In the genomic region with DNA sequence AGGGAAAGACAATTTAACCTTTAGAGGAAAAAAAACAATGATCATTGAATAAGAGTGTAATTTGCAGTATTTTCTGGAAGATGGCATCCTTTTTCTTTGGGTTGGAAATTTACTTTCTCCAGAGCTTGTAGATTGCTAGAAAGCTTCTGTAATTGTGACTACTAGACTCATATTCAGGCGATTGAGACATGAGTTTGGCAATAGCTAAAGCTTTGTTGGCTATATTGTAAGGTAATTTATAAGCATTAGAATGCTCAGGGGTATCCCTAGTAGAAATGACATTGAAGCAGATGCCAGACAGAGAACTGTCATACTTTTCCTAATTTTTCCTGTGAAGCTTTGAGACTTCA, we compare ENCODE assay signal across 13 cellular contexts.
DNase-seq lines count a peak whose midpoint lies in the region; ATAC-seq, FAIRE-seq and TF ChIP-seq lines count a peak whose summit lies in the region.
"Had no signal": no experiment of that assay in that cellular context is flagged by ENCODE, and none has a peak within 500 bp of the region (broad histone marks: within the 10 kb centered on the region; RNA-seq: fewer than 3 reads in every experiment).

No MANE protein-coding gene starts in this region.

- TF ChIP-seq POLR2A in gastrocnemius medialis (IDR thresholded peaks at IDR 0.05): no peak

- H3K27ac ChIP-seq in CD4-positive, alpha-beta memory T cell (ENCODE audit: low read depth, low read length): no peak overlapping the region
- H3K27ac ChIP-seq in gastrocnemius medialis: peak overlapping the region; percentile 68 to 78 (median 70)
- peak overlapping the region in 1 of 2 donors; percentile 43 for H3K27ac ChIP-seq in kidney (ENCODE audit: low read depth in 2 of 2, low read length in 2 of 2)
- H3K27ac ChIP-seq in A673 (ENCODE audit: low read depth, low read length, poor library complexity, severe bottlenecking): no peak overlapping the region

- no peak for DNase-seq in CD4-positive, alpha-beta memory T cell
- DNase-seq in activated naive CD8-positive, alpha-beta T cell treated with anti-CD3 and anti-CD28 coated beads for 36 hours: no peak
- DNase-seq in fibroblast of pulmonary artery (ENCODE audit: low read depth) (peak; percentile 39), gastrocnemius medialis (no peak), kidney (no peak), NCI-H2081 (lab: John Stamatoyannopoulos, UW) (no peak), COR-L47 (lab: John Stamatoyannopoulos, UW) (no peak), A673 (ENCODE audit: low spot score) (no peak)
- DNase-seq: activated CD8-positive, alpha-beta memory T cell treated with anti-CD3 and anti-CD28 coated beads, Interleukin-2, amount 50 U/mL, for 48 hours; effector CD8-positive, alpha-beta T cell; NCI-H1048; stimulated activated naive CD4-positive, alpha-beta T cell treated with Interleukin-2 at 50 U/mL for 16 hours had no signal

- H3K9ac ChIP-seq in kidney (ENCODE audit: low read length in 2 of 2): no peak overlapping the region

- H3K4me1 ChIP-seq in CD4-positive, alpha-beta memory T cell (ENCODE audit: insufficient read depth, low read length): peaks cover 14% of the 10 kb centered on the region
- peaks cover 41 to 47% of the 10 kb centered on the region in 2 donors for H3K4me1 ChIP-seq in gastrocnemius medialis
- no peaks in the 10 kb centered on the region for H3K4me1 ChIP-seq in kidney (ENCODE audit: control insufficient read depth in 1 of 2, insufficient read depth in 1 of 2, low read depth in 1 of 2, low read length in 2 of 2)
- no peaks in the 10 kb centered on the region for H3K4me1 ChIP-seq in A673 (ENCODE audit: insufficient read depth, low read length, poor library complexity, severe bottlenecking)

- no peaks in the 10 kb centered on the region for H3K36me3 Mint-ChIP-seq in CD4-positive, alpha-beta memory T cell
- H3K36me3 Mint-ChIP-seq in activated naive CD8-positive, alpha-beta T cell treated with anti-CD3 and anti-CD28 coated beads for 36 hours: peaks cover 11% of the 10 kb centered on the region

- no peak for TF ChIP-seq CTCF in fibroblast of pulmonary artery (IDR thresholded peaks at IDR 0.05; ENCODE audit: low read length, missing control alignments)
- no peak for TF ChIP-seq CTCF in gastrocnemius medialis (IDR thresholded peaks at IDR 0.05 in 4 of 5, conservative IDR thresholded peaks at IDR 0.05 in 1 of 5)
- no peak for TF ChIP-seq CTCF in kidney (IDR thresholded peaks at IDR 0.05; ENCODE audit: borderline replicate concordance, extremely low read depth, insufficient read depth)
- no peak for TF ChIP-seq CTCF in A673 (conservative IDR thresholded peaks at IDR 0.05; ENCODE audit: low read depth, low read length)

- H3K4me3 Mint-ChIP-seq in CD4-positive, alpha-beta memory T cell: peak overlapping the region; percentile 56 to 83 (median 67)
- H3K4me3 Mint-ChIP-seq in activated naive CD8-positive, alpha-beta T cell treated with anti-CD3 and anti-CD28 coated beads for 36 hours: no peak overlapping the region

- no peaks in the 10 kb centered on the region for H3K9me3 ChIP-seq in CD4-positive, alpha-beta memory T cell (ENCODE audit: control insufficient read depth in 1 of 2, low read length in 2 of 2)
- H3K9me3 ChIP-seq in gastrocnemius medialis (no peaks in the 10 kb centered on the region), kidney (ENCODE audit: control insufficient read depth in 1 of 2, low read length in 2 of 2) (no peaks in the 10 kb centered on the region), A673 (ENCODE audit: low read depth, low read length, poor library complexity, severe bottlenecking) (no peaks in the 10 kb centered on the region)

- H3K36me3 ChIP-seq in CD4-positive, alpha-beta memory T cell (ENCODE audit: insufficient read depth, low read length): no peaks in the 10 kb centered on the region
- H3K36me3 ChIP-seq in gastrocnemius medialis (no peaks in the 10 kb centered on the region), kidney (ENCODE audit: control insufficient read depth in 1 of 2, insufficient read depth in 2 of 2, low read length in 2 of 2) (no peaks in the 10 kb centered on the region), A673 (ENCODE audit: insufficient read depth, low read length, poor library complexity, severe bottlenecking) (no peaks in the 10 kb centered on the region)

- in situ Hi-C loops in gastrocnemius medialis (cut with MboI; ENCODE audit: low sequenced_read_pairs in 4 of 4): no loop called here

- no peaks in the 10 kb centered on the region for H3K9me3 Mint-ChIP-seq in CD4-positive, alpha-beta memory T cell
- peaks cover 10% of the 10 kb centered on the region for H3K9me3 Mint-ChIP-seq in activated naive CD8-positive, alpha-beta T cell treated with anti-CD3 and anti-CD28 coated beads for 36 hours

- peak overlapping the region in 2 of 7 donors; percentile 10 to 27 for H3K27ac Mint-ChIP-seq in CD4-positive, alpha-beta memory T cell
- H3K27ac Mint-ChIP-seq in activated naive CD8-positive, alpha-beta T cell treated with anti-CD3 and anti-CD28 coated beads for 36 hours: peak overlapping the region; percentile 70
- H3K27ac Mint-ChIP-seq: progenitor cell of endocrine pancreas had no signal

- ATAC-seq in gastrocnemius medialis: no peak

- H3K4me1 Mint-ChIP-seq in CD4-positive, alpha-beta memory T cell: peaks cover 6 to 19% (median 13%) of the 10 kb centered on the region in 4 donors
- H3K4me1 Mint-ChIP-seq in activated naive CD8-positive, alpha-beta T cell treated with anti-CD3 and anti-CD28 coated beads for 36 hours: peaks cover 41% of the 10 kb centered on the region

- intact Hi-C loops in CD4-positive, alpha-beta memory T cell (cut with micrococcal nuclease): no loop called here
- intact Hi-C loops in gastrocnemius medialis (cut with DNase I; ENCODE audit: low total_unique reads): loop anchor here (5.0 kb wide), 1 partner anchor 115 kb away; a partner anchor contains a TSS
- intact Hi-C loops in kidney (cut with DNase I): no loop called here
- intact Hi-C loops in A673 (cut with micrococcal nuclease; ENCODE audit: unreplicated experiment): loop anchor here (5.0 kb wide), 1 partner anchor 160 kb away; a partner anchor contains a TSS

- peak overlapping the region in 1 of 2 donors; percentile 17 for H3K4me3 ChIP-seq in CD4-positive, alpha-beta memory T cell (ENCODE audit: low read length in 2 of 2)
- H3K4me3 ChIP-seq in fibroblast of pulmonary artery (replicated peaks; ENCODE audit: low read depth, low read length): no peak overlapping the region
- H3K4me3 ChIP-seq in gastrocnemius medialis: peak overlapping the region in 2 of 4 donors; percentile 13 to 32
- H3K4me3 ChIP-seq in kidney (ENCODE audit: low read length in 2 of 2): peak overlapping the region in 1 of 2 donors; percentile 38
- H3K4me3 ChIP-seq in A673 (ENCODE audit: low read depth, low read length, poor library complexity, severe bottlenecking): no peak overlapping the region

- no peak for FAIRE-seq in kidney (lab: Jason Lieb, UNC)

- POLR2A ChIA-PET in CD4-positive, alpha-beta memory T cell (lab: Charles Lee; ENCODE audit: partially characterized antibody): no interaction called here
- POLR2A ChIA-PET in A673 (lab: Charles Lee; ENCODE audit: low non-redundant PET): no interaction called here

- no TSS peak for BruUV-seq in A673 (replicated peaks; lab: Mats Ljungman, UMichigan)

- no peaks in the 10 kb centered on the region for H3K27me3 ChIP-seq in CD4-positive, alpha-beta memory T cell (ENCODE audit: insufficient read depth, low read length)
- no peaks in the 10 kb centered on the region for H3K27me3 ChIP-seq in gastrocnemius medialis
- no peaks in the 10 kb centered on the region for H3K27me3 ChIP-seq in A673 (replicated peaks; ENCODE audit: insufficient read depth, low read depth, low read length, poor library complexity)

- CTCF ChIA-PET in CD4-positive, alpha-beta memory T cell (lab: Charles Lee; ENCODE audit: partially characterized antibody): no interaction called here
- CTCF ChIA-PET in A673 (lab: Charles Lee): no interaction called here

- peaks cover 2 to 7% of the 10 kb centered on the region in 2 donors for H3K27me3 Mint-ChIP-seq in CD4-positive, alpha-beta memory T cell
- H3K27me3 Mint-ChIP-seq in activated naive CD8-positive, alpha-beta T cell treated with anti-CD3 and anti-CD28 coated beads for 36 hours: peaks cover 14% of the 10 kb centered on the region
- H3K27me3 Mint-ChIP-seq: progenitor cell of endocrine pancreas had no signal

Comparison
In these comparisons a context has a peak if more than half of its experiments do, and no peak if none do; other contexts are left out.
1. H3K27ac ChIP-seq: peak in gastrocnemius medialis (4 of 4); none in CD4-positive, alpha-beta memory T cell (single experiment) and A673 (single experiment).
2. intact Hi-C loops: an anchor here in gastrocnemius medialis (5.0 kb wide) and A673 (5.0 kb wide); none called in CD4-positive, alpha-beta memory T cell and kidney.